Comparison of ENCODE assay signal across 21 cellular contexts in genomic region chr7:1739593-1739992, GRCh38.
"Had no signal": no experiment of that assay in that cellular context is flagged by ENCODE, and none has a peak within 500 bp of the region (broad histone marks: within the 10 kb centered on the region; RNA-seq: fewer than 3 reads in every experiment).

No MANE protein-coding gene starts in this region.

- H3K27me3 Mint-ChIP-seq: activated naive CD8-positive, alpha-beta T cell; brain had no signal

- H3K9me3 Mint-ChIP-seq: activated B cell treated with CpG ODN at 0.5 μM for 24 hours; activated CD4-positive, alpha-beta T cell treated with anti-CD3 and anti-CD28 coated beads, Interleukin-2, amount 10 ng/mL, durations not matched to agents 24 days and 14 days; activated T-cell treated with anti-CD3 and anti-CD28 coated beads, Interleukin-2, amount 50 U/mL, for 24 hours; activated T-helper 1 cell treated with anti-CD3 and anti-CD28 coated beads, Interleukin-12 subunit alpha, Interleukin-12 subunit beta, Interleukin-2, Interleukin-4 antibody, amounts not matched to agents 30 ng/mL and 10 ng/mL and 1 ng/mL, durations not matched to agents 14 hours and 24 hours and 36 hours; brain; T-helper 1 cell treated with Interleukin-12 subunit alpha and Interleukin-12 subunit beta and Interleukin-4 antibody, amounts not matched to agents 30 μg/mL and 1 μg/mL, for 36 hours had no signal

- H3K4me3 Mint-ChIP-seq: activated B cell treated with CpG ODN at 0.5 μM for 24 hours; activated CD4-positive, alpha-beta T cell treated with anti-CD3 and anti-CD28 coated beads, Interleukin-2, amount 10 ng/mL, durations not matched to agents 24 days and 14 days; activated CD8-positive, alpha-beta memory T cell treated with anti-CD3 and anti-CD28 coated beads, Interleukin-2, amount 10 ng/mL, durations not matched to agents 7 days and 5 days; activated naive CD8-positive, alpha-beta T cell; activated T-cell treated with anti-CD3 and anti-CD28 coated beads, Interleukin-2, amount 50 U/mL, for 24 hours; activated T-helper 1 cell treated with anti-CD3 and anti-CD28 coated beads, Interleukin-12 subunit alpha, Interleukin-12 subunit beta, Interleukin-2, Interleukin-4 antibody, amounts not matched to agents 30 ng/mL and 10 ng/mL and 1 ng/mL, durations not matched to agents 14 hours and 24 hours and 36 hours; brain; T-helper 1 cell treated with Interleukin-12 subunit alpha and Interleukin-12 subunit beta and Interleukin-4 antibody, amounts not matched to agents 30 μg/mL and 1 μg/mL, for 36 hours had no signal

- H3K36me3 Mint-ChIP-seq: activated CD8-positive, alpha-beta memory T cell treated with anti-CD3 and anti-CD28 coated beads, Interleukin-2, amount 10 ng/mL, durations not matched to agents 7 days and 5 days; activated naive CD8-positive, alpha-beta T cell had no signal

- H3K27ac Mint-ChIP-seq: activated B cell treated with CpG ODN at 0.5 μM for 24 hours; activated CD4-positive, alpha-beta T cell treated with anti-CD3 and anti-CD28 coated beads, Interleukin-2, amount 10 ng/mL, durations not matched to agents 24 days and 14 days; activated CD8-positive, alpha-beta memory T cell treated with anti-CD3 and anti-CD28 coated beads, Interleukin-2, amount 10 ng/mL, durations not matched to agents 7 days and 5 days; activated naive CD8-positive, alpha-beta T cell; activated T-cell treated with anti-CD3 and anti-CD28 coated beads, Interleukin-2, amount 50 U/mL, for 24 hours; activated T-helper 1 cell treated with anti-CD3 and anti-CD28 coated beads, Interleukin-12 subunit alpha, Interleukin-12 subunit beta, Interleukin-2, Interleukin-4 antibody, amounts not matched to agents 30 ng/mL and 10 ng/mL and 1 ng/mL, durations not matched to agents 14 hours and 24 hours and 36 hours; T-helper 1 cell treated with Interleukin-12 subunit alpha and Interleukin-12 subunit beta and Interleukin-4 antibody, amounts not matched to agents 30 μg/mL and 1 μg/mL, for 36 hours had no signal

- ATAC-seq: activated CD8-positive, alpha-beta memory T cell treated with anti-CD3 and anti-CD28 coated beads, Interleukin-2, amount 10 ng/mL, durations not matched to agents 7 days and 5 days had no signal

- FAIRE-seq: astrocyte, TTC549 had no signal

- DNase-seq: activated B cell treated with CpG ODN at 0.5 μM for 24 hours; activated CD4-positive, alpha-beta T cell treated with anti-CD3 and anti-CD28 coated beads for 1 hour; activated CD4-positive, alpha-beta T cell treated with anti-CD3 and anti-CD28 coated beads, Interleukin-2, amount 10 ng/mL, durations not matched to agents 24 days and 14 days; activated CD4-positive, alpha-beta T cell treated with anti-CD3 and anti-CD28 coated beads, Interleukin-2, amount 50 U/mL, for 48 hours; activated CD8-positive, alpha-beta memory T cell treated with anti-CD3 and anti-CD28 coated beads, Interleukin-2, amount 10 ng/mL, durations not matched to agents 7 days and 5 days; activated effector memory CD4-positive, alpha-beta T cell treated with Interleukin-2 at 50 U/mL for 16 hours; activated naive CD4-positive, alpha-beta T cell; activated T-cell treated with anti-CD3 and anti-CD28 coated beads, Interleukin-2, amount 50 U/mL, for 24 hours; amygdala; NCI-H1105 treated with DMSO at 0.1 percent for 48 hours; NCI-H1436 treated with DMSO at 0.1 percent for 48 hours; NCI-H187; NCI-H2081; NCI-H510A treated with DMSO at 0.1 percent for 48 hours; SHP77 treated with DMSO at 0.1 percent for 48 hours had no signal
